ENCODE assay signal across 17 cellular contexts in genomic region chr6:157169186-157169585, GRCh38.
"Had no signal": no experiment of that assay in that cellular context is flagged by ENCODE, and none has a peak within 500 bp of the region (broad histone marks: within the 10 kb centered on the region; RNA-seq: fewer than 3 reads in every experiment).

No MANE protein-coding gene starts in this region.

- ATAC-seq: activated CD8-positive, alpha-beta T cell treated with anti-CD3 and anti-CD28 coated beads for 36 hours; activated T-cell treated with anti-CD3 and anti-CD28 coated beads, Interleukin-2, amount 50 U/mL, for 4 hours; effector memory CD8-positive, alpha-beta T cell; left lobe of liver; naive thymus-derived CD8-positive, alpha-beta T cell had no signal

- H3K27ac ChIP-seq: neutrophil, parathyroid adenoma, uterus had no signal

- H3K4me1 ChIP-seq: transverse colon, uterus had no signal

- H2AFZ ChIP-seq: parathyroid adenoma had no signal

- H3K9me3 ChIP-seq: ascending aorta, neutrophil, transverse colon, uterus had no signal

- DNase-seq: activated CD4-positive, alpha-beta T cell treated with anti-CD3 and anti-CD28 coated beads, Interleukin-2, amount 10 ng/mL, durations not matched to agents 24 days and 14 days; activated CD4-positive, CD25-positive, alpha-beta regulatory T cell; activated CD8-positive, alpha-beta T cell treated with anti-CD3 and anti-CD28 coated beads for 36 hours; activated naive CD4-positive, alpha-beta T cell treated with anti-CD3 and anti-CD28 coated beads, Interleukin-2, amount 50 U/mL, for 16 hours; activated T-cell treated with anti-CD3 and anti-CD28 coated beads, Interleukin-2, amount 50 U/mL, for 4 hours; effector memory CD8-positive, alpha-beta T cell; head of caudate nucleus; naive thymus-derived CD8-positive, alpha-beta T cell; stimulated activated CD4-positive, alpha-beta T cell treated with anti-CD3 and anti-CD28 coated beads, Interleukin-2, amount 100 ng/mL, for 24 hours; T-helper 1 cell; T-helper 9 cell; transverse colon; uterus had no signal

- H3K27me3 ChIP-seq: ascending aorta, neutrophil, transverse colon, uterus had no signal

- H3K4me3 ChIP-seq: ascending aorta, transverse colon, uterus had no signal

- H3K9ac ChIP-seq: parathyroid adenoma had no signal

- H3K36me3 ChIP-seq: uterus had no signal
